ENCODE assay signal across 21 cellular contexts in the genomic region with DNA sequence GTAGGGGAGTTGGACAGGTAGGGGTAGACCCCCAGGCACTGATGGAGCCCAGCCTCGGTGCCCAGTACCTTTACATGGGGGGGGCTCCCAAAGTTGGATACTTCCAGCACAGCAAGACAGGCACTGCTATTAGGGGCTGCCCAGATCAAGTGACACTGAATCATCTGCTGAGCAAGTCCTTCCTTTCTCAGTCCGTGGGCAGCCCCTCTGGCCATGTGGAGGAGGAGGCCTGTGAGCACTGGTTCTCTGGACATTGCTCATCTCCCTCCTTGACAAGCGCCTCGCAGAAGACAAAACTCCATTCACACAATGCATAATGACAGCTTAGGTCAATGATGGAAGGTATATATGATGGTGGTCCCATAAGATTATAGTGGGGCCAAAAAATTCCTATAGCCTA.
"Had no signal": no experiment of that assay in that cellular context is flagged by ENCODE, and none has a peak within 500 bp of the region (broad histone marks: within the 10 kb centered on the region; RNA-seq: fewer than 3 reads in every experiment).

No MANE protein-coding gene starts in this region.

- H3K4me3 Mint-ChIP-seq: activated CD4-positive, alpha-beta memory T cell treated with anti-CD3 and anti-CD28 coated beads, Interleukin-2, amount 10 ng/mL, durations not matched to agents 7 days and 5 days; activated CD4-positive, alpha-beta T cell treated with anti-CD3 and anti-CD28 coated beads, Interleukin-2, amount 10 ng/mL, durations not matched to agents 24 days and 14 days; activated naive CD8-positive, alpha-beta T cell; activated T-helper 1 cell treated with anti-CD3 and anti-CD28 coated beads, Interleukin-12 subunit alpha, Interleukin-12 subunit beta, Interleukin-2, Interleukin-4 antibody, amounts not matched to agents 30 ng/mL and 10 ng/mL and 1 ng/mL, durations not matched to agents 14 hours and 24 hours and 36 hours; naive thymus-derived CD4-positive, alpha-beta T cell had no signal

- H3K36me3 ChIP-seq: gastrocnemius medialis, sigmoid colon, upper lobe of right lung had no signal

- H3K27me3 ChIP-seq: body of pancreas, gastrocnemius medialis, sigmoid colon, upper lobe of right lung had no signal

- H3K27ac ChIP-seq: body of pancreas, gastrocnemius medialis, sigmoid colon, SK-N-MC, upper lobe of right lung, VCaP had no signal

- H3K4me1 ChIP-seq: body of pancreas, gastrocnemius medialis, upper lobe of right lung had no signal

- H3K9me3 ChIP-seq: body of pancreas, gastrocnemius medialis, sigmoid colon, upper lobe of right lung had no signal

- H3K27ac Mint-ChIP-seq: activated CD4-positive, alpha-beta memory T cell treated with anti-CD3 and anti-CD28 coated beads, Interleukin-2, amount 10 ng/mL, durations not matched to agents 7 days and 5 days; activated CD4-positive, alpha-beta T cell treated with anti-CD3 and anti-CD28 coated beads, Interleukin-2, amount 10 ng/mL, durations not matched to agents 24 days and 14 days; activated naive CD8-positive, alpha-beta T cell; activated T-helper 1 cell treated with anti-CD3 and anti-CD28 coated beads, Interleukin-12 subunit alpha, Interleukin-12 subunit beta, Interleukin-2, Interleukin-4 antibody, amounts not matched to agents 30 ng/mL and 10 ng/mL and 1 ng/mL, durations not matched to agents 14 hours and 24 hours and 36 hours; progenitor cell of endocrine pancreas had no signal

- H3K4me3 ChIP-seq: body of pancreas, gastrocnemius medialis, sigmoid colon, SK-N-MC, upper lobe of right lung had no signal

- DNase-seq: activated CD4-positive, alpha-beta memory T cell treated with anti-CD3 and anti-CD28 coated beads, Interleukin-2, amount 10 ng/mL, durations not matched to agents 7 days and 5 days; activated CD4-positive, alpha-beta T cell treated with anti-CD3 and anti-CD28 coated beads, Interleukin-2, amount 10 ng/mL, durations not matched to agents 24 days and 14 days; body of pancreas; dermis blood vessel endothelial cell; effector CD8-positive, alpha-beta T cell; gastrocnemius medialis; head of caudate nucleus; hypothalamus; islet precursor cell; left cardiac atrium; naive thymus-derived CD4-positive, alpha-beta T cell; retina; sigmoid colon; stimulated activated CD4-positive, alpha-beta T cell treated with anti-CD3 and anti-CD28 coated beads, Interleukin-2, amount 100 ng/mL, for 48 hours; stimulated activated naive CD4-positive, alpha-beta T cell; upper lobe of right lung had no signal

- H3K9me3 Mint-ChIP-seq: activated CD4-positive, alpha-beta memory T cell treated with anti-CD3 and anti-CD28 coated beads, Interleukin-2, amount 10 ng/mL, durations not matched to agents 7 days and 5 days; activated CD4-positive, alpha-beta T cell treated with anti-CD3 and anti-CD28 coated beads, Interleukin-2, amount 10 ng/mL, durations not matched to agents 24 days and 14 days; activated T-helper 1 cell treated with anti-CD3 and anti-CD28 coated beads, Interleukin-12 subunit alpha, Interleukin-12 subunit beta, Interleukin-2, Interleukin-4 antibody, amounts not matched to agents 30 ng/mL and 10 ng/mL and 1 ng/mL, durations not matched to agents 14 hours and 24 hours and 36 hours; naive thymus-derived CD4-positive, alpha-beta T cell had no signal

- H3K27me3 Mint-ChIP-seq: activated CD4-positive, alpha-beta memory T cell treated with anti-CD3 and anti-CD28 coated beads, Interleukin-2, amount 10 ng/mL, durations not matched to agents 7 days and 5 days; activated CD4-positive, alpha-beta T cell treated with anti-CD3 and anti-CD28 coated beads, Interleukin-2, amount 10 ng/mL, durations not matched to agents 24 days and 14 days; activated naive CD8-positive, alpha-beta T cell; naive thymus-derived CD4-positive, alpha-beta T cell; progenitor cell of endocrine pancreas had no signal

- H3K4me1 Mint-ChIP-seq: activated CD4-positive, alpha-beta memory T cell treated with anti-CD3 and anti-CD28 coated beads, Interleukin-2, amount 10 ng/mL, durations not matched to agents 7 days and 5 days had no signal
